ENCODE assay signal across 7 cellular contexts in genomic region chr16:12033286-12033685, GRCh38. TPM values are rescaled to one million over a fixed set of nuclear protein-coding genes. Genes with fewer than 3 reads are reported as not detected.
A peak's percentile ranks its signal among the peaks of the same experiment; 100 is the strongest.
DNase-seq lines count a peak whose midpoint lies in the region; ATAC-seq and TF ChIP-seq lines count a peak whose summit lies in the region.
"Not testable (repeated sequence)": the region's sequence is repeated elsewhere in the genome, so short reads cannot be mapped to it uniquely, and the experiment has no call there.

No MANE protein-coding gene starts in this region.

- H3K27ac ChIP-seq in BLaER1 treated with 17β-estradiol and CSF1 and Interleukin-3, amounts not matched to agents 10 nM and 100 nM = peak overlapping the region in 2 of 11 experiments; percentile 33 to 41; a peak in 3 of 22 replicates
- H3K27ac ChIP-seq in MM.1S (ENCODE audit: low read length) = peak overlapping the region; percentile 17; the same call in 1 of the 2 replicates
- peak overlapping the region; percentile 94 for H3K27ac ChIP-seq in OCI-LY3 (ENCODE audit: low read length)

- peak; percentile 47 for DNase-seq in GM12865 (ENCODE audit: low read depth)
- peak; percentile 45 for DNase-seq in MM.1S
- not testable (repeated sequence) for DNase-seq in activated B cell treated with CpG ODN at 0.5 μM for 24 hours; memory B cell (ENCODE audit: low spot score in 2 of 2)

- H3K9me3 ChIP-seq in BLaER1 treated with 17β-estradiol and CSF1 and Interleukin-3, amounts not matched to agents 10 nM and 100 nM (replicated peaks in 1 of 11); MM.1S (replicated peaks; ENCODE audit: insufficient read depth, low read length); OCI-LY3 (ENCODE audit: insufficient read depth, low read length): not testable (repeated sequence)

- TF ChIP-seq CTCF in GM12865 (IDR thresholded peaks at IDR 0.05; ENCODE audit: insufficient read depth, low read depth, low read length, missing control alignments); MM.1S (IDR thresholded peaks at IDR 0.05; ENCODE audit: low read length); OCI-LY3 (IDR thresholded peaks at IDR 0.05; ENCODE audit: low read depth, low read length); activated B cell treated with CpG ODN at 0.5 μM for 24 hours (IDR thresholded peaks at IDR 0.05): not testable (repeated sequence)

- H3K4me1 ChIP-seq in BLaER1 treated with 17β-estradiol and CSF1 and Interleukin-3, amounts not matched to agents 10 nM and 100 nM = peaks cover 15 to 44% (median 24%) of the 10 kb centered on the region in 10 experiments
- peaks cover 18% of the 10 kb centered on the region for H3K4me1 ChIP-seq in MM.1S (ENCODE audit: low read length)
- H3K4me1 ChIP-seq in OCI-LY3 (ENCODE audit: low read length) = peaks cover 66% of the 10 kb centered on the region

- not testable (repeated sequence) for H3K9ac ChIP-seq in BLaER1 treated with 17β-estradiol and CSF1 and Interleukin-3, amounts not matched to agents 10 nM and 100 nM; MM.1S (ENCODE audit: low read length)
- H3K9ac ChIP-seq in OCI-LY3 (ENCODE audit: low read length) = peak overlapping the region; percentile 52; the same call in 1 of the 2 replicates

- not testable (repeated sequence) for H3K9me3 Mint-ChIP-seq in activated B cell treated with CpG ODN at 0.5 μM for 24 hours; memory B cell; stimulated activated memory B cell treated with anti-CD40 and anti-IgM and Interleukin-4, amounts not matched to agents 10 μg/mL and 1 μg/mL and 100 μg/mL, for 72 hours

- POLR2A ChIA-PET in activated B cell treated with CpG ODN at 0.5 μM for 24 hours (lab: Charles Lee) = interaction anchor here (0.6 to 2.0 kb wide), 4 partner anchors 10 to 75 kb away, joined by 3 to 8 read pairs (median 4); partner anchors contain the start of gene SNX29

- peaks cover 0 to 16% (median 3%) of the 10 kb centered on the region in 11 experiments; a peak in 7 of 22 replicates for H3K36me3 ChIP-seq in BLaER1 treated with 17β-estradiol and CSF1 and Interleukin-3, amounts not matched to agents 10 nM and 100 nM
- not testable (repeated sequence) for H3K36me3 ChIP-seq in MM.1S (replicated peaks; ENCODE audit: insufficient read depth, low read length); OCI-LY3 (replicated peaks; ENCODE audit: low read depth, low read length)

- H3K36me3 Mint-ChIP-seq in activated B cell treated with CpG ODN at 0.5 μM for 24 hours (ENCODE audit: low read depth) = peaks cover 41% of the 10 kb centered on the region
- peaks cover 20% of the 10 kb centered on the region for H3K36me3 Mint-ChIP-seq in memory B cell
- peaks cover 46% of the 10 kb centered on the region for H3K36me3 Mint-ChIP-seq in stimulated activated memory B cell treated with anti-CD40 and anti-IgM and Interleukin-4, amounts not matched to agents 10 μg/mL and 1 μg/mL and 100 μg/mL, for 72 hours

- ATAC-seq in activated B cell treated with CpG ODN at 0.5 μM for 24 hours (ENCODE audit: low read depth); memory B cell (ENCODE audit: low read depth); stimulated activated memory B cell treated with anti-CD40 and anti-IgM and Interleukin-4, amounts not matched to agents 10 μg/mL and 1 μg/mL and 100 μg/mL, for 72 hours: not testable (repeated sequence)

- not testable (repeated sequence) for H3F3A ChIP-seq in MM.1S (ENCODE audit: insufficient read depth, low read length)

- H3K27ac Mint-ChIP-seq in activated B cell treated with CpG ODN at 0.5 μM for 24 hours (peak overlapping the region; percentile 97), memory B cell (peak overlapping the region; percentile 98)
- H3K27ac Mint-ChIP-seq in stimulated activated memory B cell treated with anti-CD40 and anti-IgM and Interleukin-4, amounts not matched to agents 10 μg/mL and 1 μg/mL and 100 μg/mL, for 72 hours = peak overlapping the region; percentile 92

- not testable (repeated sequence) for H4K20me1 ChIP-seq in BLaER1 treated with 17β-estradiol and CSF1 and Interleukin-3, amounts not matched to agents 10 nM and 100 nM; MM.1S (ENCODE audit: insufficient read depth, low read length); OCI-LY3 (ENCODE audit: insufficient read depth, low read length)

- H3K4me3 Mint-ChIP-seq in activated B cell treated with CpG ODN at 0.5 μM for 24 hours = peak overlapping the region; percentile 65
- not testable (repeated sequence) for H3K4me3 Mint-ChIP-seq in memory B cell
- H3K4me3 Mint-ChIP-seq in stimulated activated memory B cell treated with anti-CD40 and anti-IgM and Interleukin-4, amounts not matched to agents 10 μg/mL and 1 μg/mL and 100 μg/mL, for 72 hours = peak overlapping the region; percentile 58

- H3K4me2 ChIP-seq in BLaER1 treated with 17β-estradiol and CSF1 and Interleukin-3, amounts not matched to agents 10 nM and 100 nM = peak overlapping the region in 10 of 11 experiments; percentile 47 to 89 (median 68); a peak in 17 of 22 replicates
- 0 out of 2 replicates have a peak overlapping the region, but pooled peaks have one; percentile 10 for H3K4me2 ChIP-seq in MM.1S (ENCODE audit: low read depth, low read length)
- H3K4me2 ChIP-seq in OCI-LY3 (ENCODE audit: low read length) = peak overlapping the region; percentile 71

- intact Hi-C loops in activated B cell treated with CpG ODN at 0.5 μM for 24 hours (cut with micrococcal nuclease) = not testable (repeated sequence)

- H3K4me1 Mint-ChIP-seq in activated B cell treated with CpG ODN at 0.5 μM for 24 hours = peaks cover 77% of the 10 kb centered on the region
- peaks cover 54% of the 10 kb centered on the region for H3K4me1 Mint-ChIP-seq in memory B cell
- peaks cover 77% of the 10 kb centered on the region for H3K4me1 Mint-ChIP-seq in stimulated activated memory B cell treated with anti-CD40 and anti-IgM and Interleukin-4, amounts not matched to agents 10 μg/mL and 1 μg/mL and 100 μg/mL, for 72 hours

- CTCF ChIA-PET in activated B cell treated with CpG ODN at 0.5 μM for 24 hours (lab: Charles Lee) = not testable (repeated sequence)

- not testable (repeated sequence) for H3K4me3 ChIP-seq in BLaER1 treated with 17β-estradiol and CSF1 and Interleukin-3, amounts not matched to agents 10 nM and 100 nM; GM12865 (ENCODE audit: low read depth, low read length); MM.1S (ENCODE audit: low read length)
- peak overlapping the region; percentile 30; the same call in 1 of the 2 replicates for H3K4me3 ChIP-seq in OCI-LY3 (ENCODE audit: low read length)

- H2AFZ ChIP-seq in MM.1S (ENCODE audit: low read length); OCI-LY3 (ENCODE audit: low read depth, low read length): not testable (repeated sequence)

- not testable (repeated sequence) for H3K9me2 ChIP-seq in MM.1S (replicated peaks; ENCODE audit: insufficient read depth, low read length)

- H3K79me2 ChIP-seq in MM.1S (ENCODE audit: low read length) = peaks cover 89% of the 10 kb centered on the region
- H3K79me2 ChIP-seq in OCI-LY3 (ENCODE audit: low read length) = not testable (repeated sequence)

- H3K27me3 ChIP-seq in BLaER1 treated with 17β-estradiol and CSF1 and Interleukin-3, amounts not matched to agents 10 nM and 100 nM; MM.1S (replicated peaks; ENCODE audit: insufficient read depth, low read length); OCI-LY3 (ENCODE audit: low read depth, low read length): not testable (repeated sequence)

- not testable (repeated sequence) for H3K27me3 Mint-ChIP-seq in activated B cell treated with CpG ODN at 0.5 μM for 24 hours; memory B cell; stimulated activated memory B cell treated with anti-CD40 and anti-IgM and Interleukin-4, amounts not matched to agents 10 μg/mL and 1 μg/mL and 100 μg/mL, for 72 hours

RNA-seq across cellular contexts. Expression of gene SNX29, which starts 56.8 kb away (rescaled TPM):
- total RNA-seq in activated B cell treated with CpG ODN at 0.5 μM for 24 hours = 173 and 195 TPM in 2 replicates

Comparison
In these comparisons a context has a peak if more than half of its experiments do, and no peak if none do; other contexts are left out.
1. H3K4me2 ChIP-seq: peak in every context shown above with its lines; median percentile 71 in OCI-LY3; 68 in BLaER1 treated with 17β-estradiol and CSF1 and Interleukin-3, amounts not matched to agents 10 nM and 100 nM; 10 in MM.1S.